In genomic region chr19:28126499-28126898, GRCh38 we compare ENCODE assay signal across 18 cellular contexts.
A peak's percentile ranks its signal among the peaks of the same experiment; 100 is the strongest.
DNase-seq lines count a peak whose midpoint lies in the region; ATAC-seq, FAIRE-seq and TF ChIP-seq lines count a peak whose summit lies in the region.
"Had no signal": no experiment of that assay in that cellular context is flagged by ENCODE, and none has a peak within 500 bp of the region (broad histone marks: within the 10 kb centered on the region; RNA-seq: fewer than 3 reads in every experiment).

No MANE protein-coding gene starts in this region.

- CTCF ChIA-PET in A549 (lab: Yijun Ruan, JAX), result interaction anchor here (1.4 kb wide), 1 partner anchor 10 kb away, joined by 4 read pairs; no protein-coding TSS in a partner anchor

- no peak overlapping the region for H3K4me3 Mint-ChIP-seq in astrocyte (ENCODE audit: unreplicated experiment)
- H3K4me3 Mint-ChIP-seq: CD4-positive, CD25-positive, alpha-beta regulatory T cell; CD8-positive, alpha-beta memory T cell; GM23338 had no signal

- no peak overlapping the region for H3K27ac ChIP-seq in A549
- H3K27ac ChIP-seq in astrocyte (ENCODE audit: low read depth, low read length), result no peak overlapping the region
- no peak overlapping the region for H3K27ac ChIP-seq in esophagus muscularis mucosa (replicated peaks in 1 of 4)
- H3K27ac ChIP-seq in subcutaneous abdominal adipose tissue (ENCODE audit: low read depth, low read length), result peak overlapping the region; percentile 84

- POLR2A ChIA-PET in A549 (lab: Yijun Ruan, JAX), result no interaction called here

- no peak for ATAC-seq in A549
- ATAC-seq: GM23338 had no signal

- no peaks in the 10 kb centered on the region for H3K27me3 ChIP-seq in astrocyte (ENCODE audit: insufficient read depth, low read length)
- H3K27me3 ChIP-seq in esophagus muscularis mucosa, result no peaks in the 10 kb centered on the region
- no peaks in the 10 kb centered on the region for H3K27me3 ChIP-seq in subcutaneous abdominal adipose tissue (ENCODE audit: control insufficient read depth in 5 of 5, insufficient read depth in 4 of 5, low read length in 5 of 5)
- H3K27me3 ChIP-seq: BE2C had no signal

- H3K9me3 Mint-ChIP-seq in astrocyte (ENCODE audit: unreplicated experiment), result peaks cover 3% of the 10 kb centered on the region
- H3K9me3 Mint-ChIP-seq: GM23338 had no signal

- H3K4me1 Mint-ChIP-seq in astrocyte (ENCODE audit: low read depth, unreplicated experiment), result peaks cover 22% of the 10 kb centered on the region
- H3K4me1 Mint-ChIP-seq: CD4-positive, CD25-positive, alpha-beta regulatory T cell; CD8-positive, alpha-beta memory T cell had no signal

- H3K4me2 ChIP-seq in A549 (no peak overlapping the region), astrocyte (ENCODE audit: low read length) (no peak overlapping the region)
- H3K4me2 ChIP-seq: GM23338 had no signal

- no peak overlapping the region for H3K27ac Mint-ChIP-seq in astrocyte (ENCODE audit: unreplicated experiment)
- H3K27ac Mint-ChIP-seq: CD8-positive, alpha-beta memory T cell; GM23338 had no signal

- no peak overlapping the region for H3K4me3 ChIP-seq in A549
- H3K4me3 ChIP-seq in astrocyte (ENCODE audit: insufficient read depth, low read depth, low read length), result no peak overlapping the region
- H3K4me3 ChIP-seq in esophagus muscularis mucosa, result no peak overlapping the region
- no peak overlapping the region for H3K4me3 ChIP-seq in subcutaneous abdominal adipose tissue (ENCODE audit: low read depth in 1 of 5, low read length in 5 of 5)
- H3K4me3 ChIP-seq: GM23338 had no signal

- peaks cover 6% of the 10 kb centered on the region for H3K27me3 Mint-ChIP-seq in astrocyte (ENCODE audit: low read depth, unreplicated experiment)
- H3K27me3 Mint-ChIP-seq: CD4-positive, CD25-positive, alpha-beta regulatory T cell; CD8-positive, alpha-beta memory T cell had no signal

- no peaks in the 10 kb centered on the region for H4K20me1 ChIP-seq in astrocyte (ENCODE audit: insufficient read depth, low read length)

- no peak for TF ChIP-seq RAD21 in A549 (conservative IDR thresholded peaks at IDR 0.05 in 1 of 2, IDR thresholded peaks at IDR 0.05 in 1 of 2)

- peaks cover 15% of the 10 kb centered on the region; the same call in 2 of the 3 replicates for H3K9me3 ChIP-seq in A549
- no peaks in the 10 kb centered on the region for H3K9me3 ChIP-seq in astrocyte (ENCODE audit: insufficient read depth, low read depth, low read length)
- H3K9me3 ChIP-seq in esophagus muscularis mucosa, result peaks cover 0 to 7% (median 0%) of the 10 kb centered on the region in 4 donors
- H3K9me3 ChIP-seq in subcutaneous abdominal adipose tissue (ENCODE audit: control insufficient read depth in 5 of 5, low read length in 5 of 5), result peaks cover 0 to 4% (median 0%) of the 10 kb centered on the region in 5 donors
- H3K9me3 ChIP-seq: BE2C had no signal

- H2AFZ ChIP-seq in astrocyte (ENCODE audit: low read depth, low read length), result no peak overlapping the region
- H2AFZ ChIP-seq: GM23338 had no signal

- TF ChIP-seq POLR2A in A549 (IDR thresholded peaks at IDR 0.05; ENCODE audit: low read length), result no peak
- TF ChIP-seq POLR2A in esophagus muscularis mucosa (IDR thresholded peaks at IDR 0.05; ENCODE audit: low read depth), result no peak

- H3K79me2 ChIP-seq in astrocyte (ENCODE audit: insufficient read depth, low read length), result no peaks in the 10 kb centered on the region

- FAIRE-seq in A549 (lab: Jason Lieb, UNC) (peak; percentile 61), astrocyte (lab: Jason Lieb, UNC) (no peak)
- FAIRE-seq: G401.6, GM12892, GM18507, H54 had no signal

- H3K36me3 ChIP-seq in astrocyte (ENCODE audit: insufficient read depth, low read length), result no peaks in the 10 kb centered on the region
- H3K36me3 ChIP-seq in esophagus muscularis mucosa, result no peaks in the 10 kb centered on the region
- no peaks in the 10 kb centered on the region for H3K36me3 ChIP-seq in subcutaneous abdominal adipose tissue (ENCODE audit: control insufficient read depth in 5 of 5, insufficient read depth in 5 of 5, low read length in 5 of 5)
- H3K36me3 ChIP-seq: BE2C had no signal

- WGBS in A549 (ENCODE audit: missing lambda C conversion rate), result 8% methylated on average over 1 of the region's 1 CpG
- 14% methylated on average over 1 of the region's 1 CpG for WGBS in esophagus muscularis mucosa

- intact Hi-C loops in esophagus muscularis mucosa (cut with DNase I), result no loop called here

- no peak overlapping the region for H3K9ac ChIP-seq in astrocyte (ENCODE audit: low read length)
- H3K9ac ChIP-seq in subcutaneous abdominal adipose tissue (ENCODE audit: low read length in 5 of 5), result peak overlapping the region in 1 of 5 donors; percentile 49

- TF ChIP-seq CTCF in A549 (IDR thresholded peaks at IDR 0.05) (no peak), astrocyte (IDR thresholded peaks at IDR 0.05; ENCODE audit: insufficient read depth, low read depth, low read length) (no peak), esophagus muscularis mucosa (IDR thresholded peaks at IDR 0.05) (no peak)

- no peak for DNase-seq in A549 (ENCODE audit: low read depth in 1 of 2, low spot score in 1 of 2)
- DNase-seq in astrocyte (ENCODE audit: low read depth), result peak; percentile 16
- DNase-seq in esophagus muscularis mucosa (ENCODE audit: extremely low spot score), result peak; percentile 29
- no peak for DNase-seq in activated effector memory CD4-positive, alpha-beta T cell treated with Interleukin-2 at 50 U/mL for 16 hours
- DNase-seq in NCI-H524 (lab: John Stamatoyannopoulos, UW), result no peak
- DNase-seq: ACHN; BE2C; C1 segment of cervical spinal cord; CD4-positive, CD25-positive, alpha-beta regulatory T cell; CD8-positive, alpha-beta memory T cell; COR-L47; HCEC 1CT had no signal

- no peak for TF ChIP-seq EP300 in A549 (IDR thresholded peaks at IDR 0.05)
- no peak for TF ChIP-seq EP300 in esophagus muscularis mucosa (IDR thresholded peaks at IDR 0.05)

- H3K36me3 Mint-ChIP-seq in astrocyte (ENCODE audit: low read depth, unreplicated experiment), result no peaks in the 10 kb centered on the region
- H3K36me3 Mint-ChIP-seq: CD4-positive, CD25-positive, alpha-beta regulatory T cell had no signal

- H3K4me1 ChIP-seq in A549 (no peaks in the 10 kb centered on the region), astrocyte (ENCODE audit: insufficient read depth, low read length) (no peaks in the 10 kb centered on the region), esophagus muscularis mucosa (peaks cover 0 to 11% (median 0%) of the 10 kb centered on the region in 4 donors), subcutaneous abdominal adipose tissue (ENCODE audit: control insufficient read depth in 5 of 5, insufficient read depth in 5 of 5, low read length in 5 of 5) (peaks cover 0 to 36% (median 13%) of the 10 kb centered on the region in 5 donors)
- H3K4me1 ChIP-seq: BE2C had no signal

TF ChIP-seq in A549, 52 proteins besides CTCF, POLR2A, EP300 and RAD21:
- TF ChIP-seq RCOR1 (IDR thresholded peaks at IDR 0.05; ENCODE audit: low read depth, low read length) (no peak), JUN (IDR thresholded peaks at IDR 0.05) (no peak), EHMT2 (IDR thresholded peaks at IDR 0.05; ENCODE audit: low read depth) (no peak), RARB (CRISPR knock-in tag; IDR thresholded peaks at IDR 0.05) (no peak), FOXS1 (CRISPR knock-in tag; IDR thresholded peaks at IDR 0.05) (no peak), KDM5A (IDR thresholded peaks at IDR 0.05) (no peak), MAX (IDR thresholded peaks at IDR 0.05) (no peak), HOXB5 (CRISPR knock-in tag; IDR thresholded peaks at IDR 0.05) (no peak), CHD2 (IDR thresholded peaks at IDR 0.05; ENCODE audit: low read length, partially characterized antibody) (no peak)

Comparison
In these comparisons a context has a peak if more than half of its experiments do, and no peak if none do; other contexts are left out.
1. DNase-seq: peak in astrocyte (single experiment) and esophagus muscularis mucosa (single experiment); none in A549 (0 of 2), activated effector memory CD4-positive, alpha-beta T cell treated with Interleukin-2 at 50 U/mL for 16 hours (single experiment) and NCI-H524 (0 of 2).